In the genomic region with DNA sequence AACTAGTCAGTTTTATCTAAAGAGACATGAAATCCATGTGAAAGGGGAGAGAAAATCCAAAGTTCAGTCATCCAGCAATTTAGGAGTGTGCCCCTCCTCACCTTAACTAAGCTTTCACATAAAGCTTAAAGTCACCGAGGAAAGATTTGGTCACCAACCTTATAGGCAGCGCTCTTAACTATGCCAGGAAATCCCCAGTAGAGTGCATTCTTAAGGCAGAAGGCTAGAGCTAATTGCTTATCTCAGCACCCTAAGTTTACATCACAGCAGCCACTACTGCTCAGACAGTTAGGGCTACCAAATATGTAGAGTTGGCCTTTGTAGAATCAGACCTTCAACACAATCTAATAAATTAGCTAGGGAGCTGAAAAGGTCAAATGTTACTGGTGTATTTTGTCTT, we compare ENCODE assay signal across 1 cellular context.
TF ChIP-seq lines count a peak whose summit lies in the region.

No MANE protein-coding gene starts in this region.

TF ChIP-seq in IMR-90, 13 proteins besides CTCF, POLR2A, EP300 and RAD21:
- no peak for TF ChIP-seq MXI1 (IDR thresholded peaks at IDR 0.05; ENCODE audit: borderline replicate concordance, low read depth, low read length)
- TF ChIP-seq NFE2L2 (IDR thresholded peaks at IDR 0.05; ENCODE audit: low read depth, low read length) = no peak
- TF ChIP-seq, protein P1, sequence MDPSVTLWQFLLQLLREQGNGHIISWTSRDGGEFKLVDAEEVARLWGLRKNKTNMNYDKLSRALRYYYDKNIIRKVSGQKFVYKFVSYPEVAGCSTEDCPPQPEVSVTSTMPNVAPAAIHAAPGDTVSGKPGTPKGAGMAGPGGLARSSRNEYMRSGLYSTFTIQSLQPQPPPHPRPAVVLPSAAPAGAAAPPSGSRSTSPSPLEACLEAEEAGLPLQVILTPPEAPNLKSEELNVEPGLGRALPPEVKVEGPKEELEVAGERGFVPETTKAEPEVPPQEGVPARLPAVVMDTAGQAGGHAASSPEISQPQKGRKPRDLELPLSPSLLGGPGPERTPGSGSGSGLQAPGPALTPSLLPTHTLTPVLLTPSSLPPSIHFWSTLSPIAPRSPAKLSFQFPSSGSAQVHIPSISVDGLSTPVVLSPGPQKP (IDR thresholded peaks at IDR 0.05; ENCODE audit: borderline replicate concordance, low read depth, low read length) = no peak
- TF ChIP-seq MAFK (IDR thresholded peaks at IDR 0.05; ENCODE audit: low read depth, low read length) = peak; percentile 22; the same call in 1 of the 2 replicates
- TF ChIP-seq MAZ (IDR thresholded peaks at IDR 0.05; ENCODE audit: borderline replicate concordance, low read depth, low read length) = no peak
TF ChIP-seq in IMR-90: peak in this region for 1.
